ENCODE assay signal across 18 cellular contexts in the genomic region with DNA sequence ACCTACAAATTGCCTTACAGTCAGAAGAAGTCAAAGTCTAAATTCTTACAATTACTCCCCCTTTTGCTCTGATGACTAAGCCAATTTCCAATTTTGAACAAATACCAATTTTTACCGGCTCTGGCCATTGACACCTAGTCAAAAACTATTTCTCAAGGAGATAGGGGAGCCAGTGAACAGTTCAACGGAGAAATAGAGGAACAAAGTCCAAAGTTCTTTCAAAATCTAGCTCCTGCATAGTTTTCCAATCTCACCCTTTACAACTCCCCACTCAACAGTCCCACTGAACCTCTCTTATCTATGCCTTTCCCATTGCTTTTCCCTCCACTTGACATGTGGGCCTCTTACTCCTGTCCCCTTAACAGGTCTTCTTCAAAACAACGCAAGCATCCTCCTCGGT.
"Had no signal": no experiment of that assay in that cellular context is flagged by ENCODE, and none has a peak within 500 bp of the region (broad histone marks: within the 10 kb centered on the region; RNA-seq: fewer than 3 reads in every experiment).

No MANE protein-coding gene starts in this region.

- FAIRE-seq: RCC 7860 had no signal

- H3K9me3 ChIP-seq: SK-N-SH had no signal

- H3K9ac ChIP-seq: SK-N-SH had no signal

- DNase-seq: KBM-7, NCI-H1092, NCI-H1436, NCI-H187, NCI-H2029, NCI-H2081 treated with DMSO at 0.1 percent for 48 hours, NCI-H2171, NCI-H226, NCI-H446, NCI-H510A, NCI-H524 treated with DMSO at 0.1 percent for 48 hours, NCI-H69, NCI-H774, SHP77, SK-N-SH, SW 1271 had no signal

- H3K4me2 ChIP-seq: SK-N-SH had no signal

- H3K27ac ChIP-seq: RWPE1 had no signal
